ENCODE assay signal across 8 cellular contexts in the genomic region with DNA sequence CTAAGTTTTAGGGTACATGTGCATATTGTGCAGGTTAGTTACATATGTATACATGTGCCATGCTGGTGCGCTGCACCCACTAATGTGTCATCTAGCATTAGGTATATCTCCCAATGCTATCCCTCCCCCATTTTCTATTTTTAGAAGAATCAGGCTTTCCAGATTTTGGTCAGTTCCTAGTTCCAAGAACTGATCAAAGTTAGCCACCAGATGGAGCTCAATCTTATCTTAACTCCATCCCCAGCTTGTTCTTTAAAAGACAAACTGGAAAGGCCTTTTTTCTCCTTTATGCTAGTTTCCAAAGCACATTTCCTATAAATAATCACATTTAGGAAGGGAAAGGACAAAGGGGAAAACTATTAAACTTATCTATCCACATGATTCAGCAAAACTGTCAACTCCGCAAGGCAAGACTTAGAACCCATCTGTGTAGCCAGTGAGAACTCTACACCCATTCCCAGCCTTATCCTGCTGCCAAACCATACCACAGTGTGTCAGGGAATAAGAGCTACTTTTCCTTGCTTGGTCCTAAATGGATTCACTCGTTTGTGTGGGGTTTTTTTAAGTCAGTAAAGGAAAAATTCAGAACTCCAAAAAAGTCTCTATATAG. TPM values are rescaled to one million over a fixed set of nuclear protein-coding genes. Genes with fewer than 3 reads are reported as not detected.
A peak's percentile ranks its signal among the peaks of the same experiment; 100 is the strongest.
DNase-seq lines count a peak whose midpoint lies in the region; ATAC-seq, FAIRE-seq and TF ChIP-seq lines count a peak whose summit lies in the region.

No MANE protein-coding gene starts in this region.

- H3K4me1 ChIP-seq in hepatocyte (ENCODE audit: insufficient read depth): no peaks in the 10 kb centered on the region

- no peaks in the 10 kb centered on the region for H3K9me3 ChIP-seq in hepatocyte (ENCODE audit: low read depth)

- no peaks in the 10 kb centered on the region for H3K9me2 ChIP-seq in hepatocyte (replicated peaks; ENCODE audit: insufficient read depth)

- H3K27ac ChIP-seq in hepatocyte: no peak overlapping the region

- H3K27me3 ChIP-seq in hepatocyte: no peaks in the 10 kb centered on the region

- TF ChIP-seq CTCF in hepatocyte (IDR thresholded peaks at IDR 0.05; ENCODE audit: poor library complexity): peak; percentile 54

- no peaks in the 10 kb centered on the region for H4K20me1 ChIP-seq in hepatocyte (ENCODE audit: insufficient read depth, poor library complexity, severe bottlenecking)

- ATAC-seq in GM19395 (IDR thresholded peaks at IDR 0.05; ENCODE audit: unreplicated experiment) (no peak), HG02970 (IDR thresholded peaks at IDR 0.05; ENCODE audit: low FRiP score, unreplicated experiment) (no peak)

- H3K36me3 ChIP-seq in hepatocyte (replicated peaks; ENCODE audit: insufficient read depth, low read depth): no peaks in the 10 kb centered on the region

- H3K79me2 ChIP-seq in hepatocyte: no peaks in the 10 kb centered on the region

- no peak overlapping the region for H3K4me2 ChIP-seq in hepatocyte

- 67% methylated on average over 3 of the region's 3 CpGs for WGBS in hepatocyte (ENCODE audit: low lambda C conversion rate, missing lambda C conversion rate)

- peak; percentile 77 for DNase-seq in AG08396 (ENCODE audit: low spot score)
- DNase-seq in H54 (ENCODE audit: insufficient read length, low spot score): peak; percentile 52
- DNase-seq in hepatocyte (ENCODE audit: low spot score): peak; percentile 57
- DNase-seq in GM19240 (ENCODE audit: insufficient read length, low spot score): no peak
- no peak for DNase-seq in anterior cingulate cortex (lab: John Stamatoyannopoulos, UW)

- FAIRE-seq in H54 (lab: Jason Lieb, UNC) (no peak), TTC549 (lab: Jason Lieb, UNC) (peak; percentile 36)

- no peak for TF ChIP-seq POLR2A in H54 (IDR thresholded peaks at IDR 0.05; ENCODE audit: low read depth, low read length)

- no peak overlapping the region for H3K4me3 ChIP-seq in hepatocyte

- no peak overlapping the region for H2AFZ ChIP-seq in hepatocyte

RNA-seq across cellular contexts. Expression of a gene that starts 22.8 kb away (rescaled TPM):
- total RNA-seq in hepatocyte: 4.3 and 6.9 TPM in 2 replicates
- 5.5 and 7.3 TPM in 2 replicates for polyA plus RNA-seq in hepatocyte

Comparison
In these comparisons a context has a peak if more than half of its experiments do, and no peak if none do; other contexts are left out.
1. DNase-seq: peak in AG08396 (single experiment), H54 (single experiment) and hepatocyte (single experiment); none in GM19240 (single experiment) and anterior cingulate cortex (0 of 58).